ENCODE assay signal across 8 cellular contexts in the genomic region with DNA sequence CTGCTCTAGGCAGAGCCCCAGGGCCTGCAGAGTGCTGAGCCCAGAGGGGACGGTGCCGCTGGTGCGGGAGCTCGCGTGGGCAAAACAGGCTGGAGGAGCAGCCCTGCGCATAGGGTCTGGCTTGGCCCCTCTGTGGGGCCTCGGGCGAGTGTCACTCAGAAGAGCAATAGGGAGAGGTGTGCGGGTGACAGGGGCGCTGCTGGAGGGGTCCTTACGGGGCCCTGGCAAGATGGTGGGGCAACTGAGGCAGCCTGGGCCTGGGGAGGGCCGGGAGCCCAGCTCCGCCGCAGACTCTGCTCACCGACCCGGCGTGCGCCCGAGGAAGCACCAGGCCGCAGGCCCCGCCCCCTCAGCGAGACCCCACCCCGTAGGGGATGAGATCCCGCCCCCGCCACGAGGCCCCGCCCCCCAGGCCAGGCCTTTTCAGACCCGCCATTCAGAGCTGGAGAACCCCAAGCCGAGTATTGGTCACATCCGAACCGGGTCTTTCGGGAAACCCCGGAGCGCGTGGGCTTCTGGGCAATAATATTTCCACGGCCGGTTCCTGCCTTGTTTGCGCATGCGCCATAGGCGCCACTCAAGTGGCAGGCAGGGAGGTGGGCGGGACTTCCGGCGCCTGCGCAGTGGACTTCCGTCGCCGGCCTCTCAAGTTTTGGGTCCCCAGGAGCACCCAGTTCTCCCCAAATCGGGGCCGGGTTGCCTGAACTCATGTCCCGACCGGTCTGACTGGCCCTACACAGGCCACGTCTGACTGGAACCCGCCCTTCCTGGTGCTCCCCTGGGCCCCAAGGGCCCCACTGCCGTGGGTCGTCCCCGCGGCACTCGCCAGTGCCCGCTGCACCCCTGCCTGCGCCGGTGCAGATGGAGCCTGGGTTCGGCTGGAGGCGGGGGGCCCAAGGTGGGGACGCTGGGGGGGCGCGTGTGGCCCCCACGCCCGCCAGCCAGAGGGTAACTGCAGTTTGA. TPM values are rescaled to one million over a fixed set of nuclear protein-coding genes. Genes with fewer than 3 reads are reported as not detected.
DNase-seq lines count a peak whose midpoint lies in the region; ATAC-seq and TF ChIP-seq lines count a peak whose summit lies in the region.

No MANE protein-coding gene starts in this region.

- peaks cover 17% of the 10 kb centered on the region for H3K4me1 ChIP-seq in thymus (ENCODE audit: control insufficient read depth, insufficient read depth, low read length)

- peak overlapping the region; percentile 85 for H3K4me3 Mint-ChIP-seq in activated naive CD8-positive, alpha-beta T cell treated with anti-CD3 and anti-CD28 coated beads for 36 hours
- H3K4me3 Mint-ChIP-seq in osteocyte (ENCODE audit: unreplicated experiment), result peak overlapping the region; percentile 74

- DNase-seq in NCI-H1105 (lab: John Stamatoyannopoulos, UW) (peak; percentile 92), SKM-1 (lab: John Stamatoyannopoulos, UW; ENCODE audit: unreplicated experiment) (peak; percentile 97), head of caudate nucleus (peak; percentile 93 to 98 (median 97)), osteocyte (ENCODE audit: extremely low spot score, unreplicated experiment) (peak; percentile 99)
- DNase-seq in activated naive CD8-positive, alpha-beta T cell treated with anti-CD3 and anti-CD28 coated beads for 36 hours, result peak; percentile 98

- peak; percentile 73 for ATAC-seq in HG02642 (IDR thresholded peaks at IDR 0.05; ENCODE audit: poor library complexity, unreplicated experiment)

- peak overlapping the region; percentile 92 for H3K27ac ChIP-seq in thymus (ENCODE audit: low read depth)

- no peaks in the 10 kb centered on the region for H3K36me3 Mint-ChIP-seq in activated naive CD8-positive, alpha-beta T cell treated with anti-CD3 and anti-CD28 coated beads for 36 hours
- no peaks in the 10 kb centered on the region for H3K36me3 Mint-ChIP-seq in osteocyte (ENCODE audit: unreplicated experiment)

- no peak for TF ChIP-seq CTCF in osteocyte (IDR thresholded peaks at IDR 0.05)

- H3K9me3 Mint-ChIP-seq in activated naive CD8-positive, alpha-beta T cell treated with anti-CD3 and anti-CD28 coated beads for 36 hours, result no peaks in the 10 kb centered on the region
- H3K9me3 Mint-ChIP-seq in osteocyte (ENCODE audit: unreplicated experiment), result no peaks in the 10 kb centered on the region

- intact Hi-C loops in head of caudate nucleus (cut with DNase I), result no loop called here

- peak overlapping the region; percentile 38 for H3K27ac Mint-ChIP-seq in activated naive CD8-positive, alpha-beta T cell treated with anti-CD3 and anti-CD28 coated beads for 36 hours
- H3K27ac Mint-ChIP-seq in osteocyte (ENCODE audit: unreplicated experiment), result peak overlapping the region; percentile 76

- peak; percentile 77 for TF ChIP-seq POLR2A in GM10847 (IDR thresholded peaks at IDR 0.05; ENCODE audit: extremely low read depth, insufficient read length)

- peak overlapping the region; percentile 68 for H3K4me3 ChIP-seq in thymus (ENCODE audit: low read length)

- H3K36me3 ChIP-seq in thymus (ENCODE audit: control insufficient read depth, insufficient read depth), result no peaks in the 10 kb centered on the region

- H3K9me3 ChIP-seq in thymus (ENCODE audit: control insufficient read depth), result no peaks in the 10 kb centered on the region

- WGBS in thymus, result under 1% methylated on average over 68 of the region's 68 CpGs

- H3K27me3 Mint-ChIP-seq in activated naive CD8-positive, alpha-beta T cell treated with anti-CD3 and anti-CD28 coated beads for 36 hours, result peaks cover 8% of the 10 kb centered on the region
- no peaks in the 10 kb centered on the region for H3K27me3 Mint-ChIP-seq in osteocyte (ENCODE audit: unreplicated experiment)

- H3K4me1 Mint-ChIP-seq in activated naive CD8-positive, alpha-beta T cell treated with anti-CD3 and anti-CD28 coated beads for 36 hours, result peaks cover 6% of the 10 kb centered on the region
- H3K4me1 Mint-ChIP-seq in osteocyte (ENCODE audit: unreplicated experiment), result peaks cover 15% of the 10 kb centered on the region

- peaks cover 25% of the 10 kb centered on the region for H3K27me3 ChIP-seq in thymus (ENCODE audit: control insufficient read depth, insufficient read depth)

RNA-seq across cellular contexts. Expression of a gene that starts 1.3 kb away (rescaled TPM):
- total RNA-seq in activated naive CD8-positive, alpha-beta T cell treated with anti-CD3 and anti-CD28 coated beads for 36 hours, result 1 to 10 TPM; 6.0 to 7.1 TPM
- 7.2 and 8.0 TPM in 2 replicates for total RNA-seq in osteocyte
- polyA plus RNA-seq in thymus, result 5.3 TPM

RNA-seq across cellular contexts. Expression of a gene that starts 1.6 kb away (rescaled TPM):
- under 1 TPM; 0.32 to 0.49 TPM for total RNA-seq in activated naive CD8-positive, alpha-beta T cell treated with anti-CD3 and anti-CD28 coated beads for 36 hours
- 1.5 and 1.7 TPM in 2 replicates for total RNA-seq in osteocyte
- 2.8 TPM for polyA plus RNA-seq in thymus

RNA-seq across cellular contexts. Expression of a gene that starts 3.9 kb away (rescaled TPM):
- total RNA-seq in activated naive CD8-positive, alpha-beta T cell treated with anti-CD3 and anti-CD28 coated beads for 36 hours, result not detected
- not detected in 2 replicates for total RNA-seq in osteocyte
- 0.16 TPM for polyA plus RNA-seq in thymus

RNA-seq across cellular contexts. Expression of a gene that starts 7.3 kb away (rescaled TPM):
- total RNA-seq in activated naive CD8-positive, alpha-beta T cell treated with anti-CD3 and anti-CD28 coated beads for 36 hours, result not detected
- total RNA-seq in osteocyte, result not detected in 2 replicates
- polyA plus RNA-seq in thymus, result 0.14 TPM

RNA-seq across cellular contexts. Expression of a gene that starts 17.7 kb away (rescaled TPM):
- total RNA-seq in activated naive CD8-positive, alpha-beta T cell treated with anti-CD3 and anti-CD28 coated beads for 36 hours, result 100 to 1,000 TPM; 271 to 274 TPM
- total RNA-seq in osteocyte, result 132 and 136 TPM in 2 replicates
- 104 TPM for polyA plus RNA-seq in thymus

Comparison
In these comparisons a context has a peak if more than half of its experiments do, and no peak if none do; other contexts are left out.
1. Peak in every context shown above with its lines: DNase-seq, ATAC-seq, H3K4me3 ChIP-seq and H3K27ac ChIP-seq.